Comparison of ENCODE assay signal across 8 cellular contexts in genomic region chr11:111299111-111300026, GRCh38. TPM values are rescaled to one million over a fixed set of nuclear protein-coding genes. Genes with fewer than 3 reads are reported as not detected.
A peak's percentile ranks its signal among the peaks of the same experiment; 100 is the strongest.
DNase-seq lines count a peak whose midpoint lies in the region; ATAC-seq, FAIRE-seq and TF ChIP-seq lines count a peak whose summit lies in the region.

No MANE protein-coding gene starts in this region.

- H3K9me1 ChIP-seq in endothelial cell of umbilical vein (replicated peaks; ENCODE audit: control insufficient read depth, extremely low read depth, insufficient read depth, low read length): no peaks in the 10 kb centered on the region

- intact Hi-C loops in endothelial cell of umbilical vein (cut with micrococcal nuclease): no loop called here
- intact Hi-C loops in transverse colon (cut with DNase I; ENCODE audit: low total_unique reads): loop anchor here (5.0 kb wide), 1 partner anchor 118 kb away; no protein-coding TSS in a partner anchor

- H3K9me3 ChIP-seq in endothelial cell of umbilical vein (replicated peaks; ENCODE audit: control insufficient read depth, insufficient read depth, low read length) (no peaks in the 10 kb centered on the region), transverse colon (no peaks in the 10 kb centered on the region)

- no peaks in the 10 kb centered on the region for H3K4me1 ChIP-seq in endothelial cell of umbilical vein (ENCODE audit: control insufficient read depth, extremely low read depth, insufficient read depth, low read length)
- peaks cover 15 to 42% (median 31%) of the 10 kb centered on the region in 4 donors for H3K4me1 ChIP-seq in transverse colon

- no peaks in the 10 kb centered on the region for H3K79me2 ChIP-seq in endothelial cell of umbilical vein (ENCODE audit: control insufficient read depth, insufficient read depth, low read length)

- TF ChIP-seq CTCF in endothelial cell of umbilical vein (IDR thresholded peaks at IDR 0.05; ENCODE audit: extremely low read depth in 1 of 2, insufficient read depth in 1 of 2, low read depth in 1 of 2, low read length in 2 of 2): peak; percentile 29 to 63
- TF ChIP-seq CTCF in transverse colon (IDR thresholded peaks at IDR 0.05): peak; percentile 52 to 81 (median 59)

- FAIRE-seq in endothelial cell of umbilical vein (lab: Jason Lieb, UNC): no peak

- H3K27me3 ChIP-seq in endothelial cell of umbilical vein (ENCODE audit: control insufficient read depth in 2 of 2, insufficient read depth in 2 of 2, low read length in 2 of 2): peaks cover 31 to 41% of the 10 kb centered on the region in 2 experiments
- no peaks in the 10 kb centered on the region for H3K27me3 ChIP-seq in transverse colon

- TF ChIP-seq EP300 in transverse colon (IDR thresholded peaks at IDR 0.05; ENCODE audit: low read depth): no peak

- H3K36me3 ChIP-seq in endothelial cell of umbilical vein (ENCODE audit: control insufficient read depth in 2 of 2, extremely low read depth in 1 of 2, insufficient read depth in 2 of 2, low read length in 2 of 2) (no peaks in the 10 kb centered on the region), transverse colon (no peaks in the 10 kb centered on the region)

- POLR2A ChIA-PET in endothelial cell of umbilical vein (lab: Charles Lee): no interaction called here

- CTCF ChIA-PET in endothelial cell of umbilical vein (lab: Charles Lee): interaction anchor here (0.8 to 1.2 kb wide), 2 partner anchors 17 to 129 kb away, joined by 3 read pairs; no protein-coding TSS in a partner anchor

- peak; percentile 63 for ATAC-seq in GM21619 (IDR thresholded peaks at IDR 0.05; ENCODE audit: unreplicated experiment)

- H3K4me2 ChIP-seq in endothelial cell of umbilical vein (ENCODE audit: insufficient read depth, low read length): peak overlapping the region; percentile 49

- no peaks in the 10 kb centered on the region for H4K20me1 ChIP-seq in endothelial cell of umbilical vein (replicated peaks; ENCODE audit: control insufficient read depth, extremely low read depth, insufficient read depth, low read length)

- H3K4me3 ChIP-seq in endothelial cell of umbilical vein (replicated peaks in 1 of 3; ENCODE audit: insufficient read depth in 1 of 3, low read depth in 1 of 3, low read length in 3 of 3): peak overlapping the region in 1 of 3 experiments; percentile 42
- peak overlapping the region; percentile 61 to 72 (median 66) for H3K4me3 ChIP-seq in transverse colon

- no peak overlapping the region for H3K9ac ChIP-seq in endothelial cell of umbilical vein (replicated peaks; ENCODE audit: extremely low read depth, insufficient read depth, low read length)

- in situ Hi-C loops in transverse colon (cut with MboI; ENCODE audit: low pct_ligation_motif_present in 1 of 4, low pct_unique_long_range_greater_than_20kb in 1 of 4, low sequenced_read_pairs in 3 of 4): no loop called here

- H3K27ac ChIP-seq in endothelial cell of umbilical vein (ENCODE audit: insufficient read depth, low read depth, low read length): no peak overlapping the region
- peak overlapping the region; percentile 86 to 91 (median 89) for H3K27ac ChIP-seq in transverse colon

- DNase-seq in Daoy (ENCODE audit: low read depth): peak; percentile 56
- DNase-seq in NCI-H69 (lab: John Stamatoyannopoulos, UW): peak; percentile 77
- peak; percentile 11 for DNase-seq in endothelial cell of umbilical vein (ENCODE audit: low read depth, low spot score)
- peak; percentile 92 for DNase-seq in mesenteric fat pad (ENCODE audit: low spot score)
- DNase-seq in transverse colon: peak; percentile 73
- DNase-seq in NCI-H128 (lab: John Stamatoyannopoulos, UW; ENCODE audit: unreplicated experiment): no peak
- DNase-seq in NCI-H1436 treated with DMSO at 0.1 percent for 48 hours (lab: John Stamatoyannopoulos, UW): no peak

- BruUV-seq in endothelial cell of umbilical vein (replicated peaks; lab: Mats Ljungman, UMichigan): no TSS peak

- 1 to 5% methylated on average over 10 to 33 of the region's 75 CpGs for WGBS in transverse colon (ENCODE audit: low coverage in 1 of 2), 2 donors

- dilution Hi-C loops in endothelial cell of umbilical vein (cut with MboI; ENCODE audit: extremely low pct_ligation_motif_present, low sequenced_read_pairs): no loop called here

- H2AFZ ChIP-seq in endothelial cell of umbilical vein (ENCODE audit: low read depth, low read length): peak overlapping the region; percentile 59

- TF ChIP-seq POLR2A in endothelial cell of umbilical vein (IDR thresholded peaks at IDR 0.05; ENCODE audit: low read depth, low read length) (no peak), transverse colon (IDR thresholded peaks at IDR 0.05) (peak; percentile 67)

TF ChIP-seq in endothelial cell of umbilical vein, 7 proteins besides CTCF, POLR2A, EP300 and RAD21:
- no peak for TF ChIP-seq JUN (IDR thresholded peaks at IDR 0.05; ENCODE audit: borderline replicate concordance, insufficient read depth, insufficient read length, low read depth)
- no peak for TF ChIP-seq POLR2AphosphoS5 (IDR thresholded peaks at IDR 0.05; ENCODE audit: insufficient read depth, low read depth, low read length)

RNA-seq across cellular contexts. Expression of gene POU2AF3, which starts 1.0 kb away (rescaled TPM):
- total RNA-seq in Daoy (2014; rRNA removed; shearing (Covaris generic)): not detected in 2 replicates
- total RNA-seq in endothelial cell of umbilical vein (not detected in 2 replicates), mesenteric fat pad (0.58 TPM), transverse colon (1 to 10 TPM; 6.0 to 9.6 (median 7.1) TPM)
- not detected in 2 replicates for polyA plus RNA-seq in endothelial cell of umbilical vein
- not detected in 2 replicates for polyA plus RNA-seq in endothelial cell of umbilical vein (2011; cell fraction: cytosol; rRNA removed)
- not detected in 2 replicates for polyA plus RNA-seq in endothelial cell of umbilical vein (2011; cell fraction: nucleus; rRNA removed)
- polyA plus RNA-seq in endothelial cell of umbilical vein (2012): not detected in 2 replicates
- not detected in 2 replicates for polyA minus RNA-seq in endothelial cell of umbilical vein
- polyA minus RNA-seq in endothelial cell of umbilical vein (2011; cell fraction: cytosol; rRNA and poly(A)+ RNA removed): not detected
- not detected in 2 replicates for polyA minus RNA-seq in endothelial cell of umbilical vein (2011; cell fraction: nucleus; rRNA and poly(A)+ RNA removed)

RNA-seq across cellular contexts. Expression of gene POU2AF2, which starts 53.8 kb away (rescaled TPM):
- total RNA-seq in Daoy (2014; rRNA removed; shearing (Covaris generic)): not detected in 2 replicates
- total RNA-seq in endothelial cell of umbilical vein (not detected in 2 replicates), mesenteric fat pad (not detected), transverse colon (1 to 10 TPM in 2 of 4 donors, not detected in 2; 1.9 to 4.4 TPM)
- polyA plus RNA-seq in endothelial cell of umbilical vein: not detected in 2 replicates
- polyA plus RNA-seq in endothelial cell of umbilical vein (2011; cell fraction: cytosol; rRNA removed): not detected in 2 replicates
- not detected in 2 replicates for polyA plus RNA-seq in endothelial cell of umbilical vein (2011; cell fraction: nucleus; rRNA removed)
- not detected in 2 replicates for polyA plus RNA-seq in endothelial cell of umbilical vein (2012)
- polyA minus RNA-seq in endothelial cell of umbilical vein: not detected in 2 replicates
- not detected for polyA minus RNA-seq in endothelial cell of umbilical vein (2011; cell fraction: cytosol; rRNA and poly(A)+ RNA removed)
- not detected in 2 replicates for polyA minus RNA-seq in endothelial cell of umbilical vein (2011; cell fraction: nucleus; rRNA and poly(A)+ RNA removed)

Comparison
In these comparisons a context has a peak if more than half of its experiments do, and no peak if none do; other contexts are left out.
1. DNase-seq: peak in Daoy (single experiment), NCI-H69 (single experiment), endothelial cell of umbilical vein (single experiment), mesenteric fat pad (single experiment) and transverse colon (single experiment); none in NCI-H128 (single experiment) and NCI-H1436 treated with DMSO at 0.1 percent for 48 hours (single experiment).